10 cellular contexts compared by ENCODE assay signal in the genomic region with DNA sequence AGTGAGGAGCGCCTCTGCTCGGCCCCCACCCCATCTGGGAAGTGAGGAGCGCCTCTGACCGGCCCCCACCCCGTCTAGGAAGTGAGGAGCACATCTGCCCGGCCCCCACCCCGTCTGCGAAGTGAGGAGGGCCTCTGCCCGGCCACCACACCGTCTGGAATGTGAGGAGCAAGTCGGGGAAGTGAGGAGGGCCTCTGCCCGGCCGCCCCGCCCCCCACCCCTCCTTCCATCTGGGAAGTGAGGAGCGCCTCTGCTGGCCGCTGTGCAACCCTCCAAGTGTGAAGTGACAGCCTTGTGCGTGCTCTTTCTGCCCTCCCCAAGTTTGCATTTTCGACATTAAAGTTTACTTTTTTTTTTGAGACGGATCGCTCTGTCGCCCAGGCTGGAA. TPM values are rescaled to one million over a fixed set of nuclear protein-coding genes. Genes with fewer than 3 reads are reported as not detected.
DNase-seq lines count a peak whose midpoint lies in the region; ATAC-seq, FAIRE-seq and TF ChIP-seq lines count a peak whose summit lies in the region.
"Had no signal": no experiment of that assay in that cellular context is flagged by ENCODE, and none has a peak within 500 bp of the region (broad histone marks: within the 10 kb centered on the region; RNA-seq: fewer than 3 reads in every experiment).

No MANE protein-coding gene starts in this region.

- H3K27me3 Mint-ChIP-seq in activated T-cell treated with anti-CD3 and anti-CD28 coated beads, Interleukin-2, amount 50 U/mL, for 72 hours (ENCODE audit: low read depth) = no peaks in the 10 kb centered on the region
- H3K27me3 Mint-ChIP-seq in central memory CD8-positive, alpha-beta T cell = no peaks in the 10 kb centered on the region

- H3K9ac ChIP-seq in kidney (ENCODE audit: low read length in 2 of 2) = no peak overlapping the region

- no peak for TF ChIP-seq CTCF in kidney (IDR thresholded peaks at IDR 0.05; ENCODE audit: borderline replicate concordance, extremely low read depth, insufficient read depth)
- peak in 4 of 6 experiments; percentile 22 to 53 (median 37) for TF ChIP-seq CTCF in thyroid gland (IDR thresholded peaks at IDR 0.05)

- no peak for TF ChIP-seq POLR2A in thyroid gland (IDR thresholded peaks at IDR 0.05)

- H3K27ac Mint-ChIP-seq in activated T-cell treated with anti-CD3 and anti-CD28 coated beads, Interleukin-2, amount 50 U/mL, for 72 hours = no peak overlapping the region
- no peak overlapping the region for H3K27ac Mint-ChIP-seq in central memory CD8-positive, alpha-beta T cell (ENCODE audit: low read depth)

- H3K4me3 ChIP-seq in kidney (ENCODE audit: low read length in 2 of 2) = peak overlapping the region in 1 of 2 donors; percentile 25
- H3K4me3 ChIP-seq in thyroid gland (replicated peaks in 1 of 3) = peak overlapping the region in 1 of 3 donors; percentile 11

- H3K9me3 ChIP-seq in kidney (ENCODE audit: control insufficient read depth in 1 of 2, low read length in 2 of 2) (no peaks in the 10 kb centered on the region), thyroid gland (no peaks in the 10 kb centered on the region)

- DNase-seq in activated T-cell treated with anti-CD3 and anti-CD28 coated beads, Interleukin-2, amount 50 U/mL, for 72 hours = peak in 1 of 2 donors; percentile 10
- no peak for DNase-seq in activated T-cell treated with anti-CD3 and anti-CD28 coated beads, Interleukin-2, amount 50 U/mL, for 1 hour
- DNase-seq in central memory CD8-positive, alpha-beta T cell (ENCODE audit: low spot score in 2 of 2) = no peak
- DNase-seq in kidney = peak; percentile 77
- DNase-seq in thyroid gland = peak; percentile 45 to 50
- DNase-seq in mucosa of gallbladder (ENCODE audit: low spot score) = no peak
- no peak for DNase-seq in GOT3 (lab: John Stamatoyannopoulos, UW)
- DNase-seq in NCI-H1417 treated with DMSO at 0.1 percent for 48 hours (lab: John Stamatoyannopoulos, UW) = no peak
- DNase-seq: AML-193 had no signal

- H3K4me1 ChIP-seq in kidney (ENCODE audit: control insufficient read depth in 1 of 2, insufficient read depth in 1 of 2, low read depth in 1 of 2, low read length in 2 of 2) (peaks cover 0 to 5% of the 10 kb centered on the region in 2 donors), thyroid gland (peaks cover 7 to 8% of the 10 kb centered on the region in 2 donors)

- peaks cover 0 to 6% of the 10 kb centered on the region in 2 donors for H3K36me3 Mint-ChIP-seq in activated T-cell treated with anti-CD3 and anti-CD28 coated beads, Interleukin-2, amount 50 U/mL, for 72 hours (ENCODE audit: insufficient read depth in 2 of 2)
- H3K36me3 Mint-ChIP-seq in central memory CD8-positive, alpha-beta T cell (ENCODE audit: insufficient read depth) = peaks cover 22% of the 10 kb centered on the region

- ATAC-seq in activated T-cell treated with anti-CD3 and anti-CD28 coated beads, Interleukin-2, amount 50 U/mL, for 72 hours (replicated peaks in 1 of 2) = no peak
- no peak for ATAC-seq in central memory CD8-positive, alpha-beta T cell (replicated peaks; ENCODE audit: extremely low read depth, poor library complexity, severe bottlenecking)
- ATAC-seq: left lobe of liver had no signal

- peak overlapping the region; percentile 38 to 43 for H3K4me3 Mint-ChIP-seq in activated T-cell treated with anti-CD3 and anti-CD28 coated beads, Interleukin-2, amount 50 U/mL, for 72 hours
- H3K4me3 Mint-ChIP-seq in central memory CD8-positive, alpha-beta T cell = peak overlapping the region; percentile 37

- H3K27ac ChIP-seq in kidney (ENCODE audit: low read depth in 2 of 2, low read length in 2 of 2) (no peak overlapping the region), thyroid gland (no peak overlapping the region)

- FAIRE-seq in kidney (lab: Jason Lieb, UNC) = no peak

- intact Hi-C loops in kidney (cut with DNase I) (no loop called here), thyroid gland (cut with DNase I) (no loop called here)

- WGBS in thyroid gland, 2 donors = 26 to 36% methylated on average over 5 to 6 of the region's 21 CpGs

- H3K27me3 ChIP-seq in thyroid gland = no peaks in the 10 kb centered on the region

- H3K9me3 Mint-ChIP-seq in activated T-cell treated with anti-CD3 and anti-CD28 coated beads, Interleukin-2, amount 50 U/mL, for 72 hours = no peaks in the 10 kb centered on the region
- no peaks in the 10 kb centered on the region for H3K9me3 Mint-ChIP-seq in central memory CD8-positive, alpha-beta T cell

- peaks cover 13% of the 10 kb centered on the region for H3K4me1 Mint-ChIP-seq in activated T-cell treated with anti-CD3 and anti-CD28 coated beads, Interleukin-2, amount 50 U/mL, for 72 hours (ENCODE audit: low read depth)
- H3K4me1 Mint-ChIP-seq in central memory CD8-positive, alpha-beta T cell = peaks cover 11% of the 10 kb centered on the region

- H3K36me3 ChIP-seq in kidney (ENCODE audit: control insufficient read depth in 1 of 2, insufficient read depth in 2 of 2, low read length in 2 of 2) = no peaks in the 10 kb centered on the region
- H3K36me3 ChIP-seq in thyroid gland = no peaks in the 10 kb centered on the region

RNA-seq across cellular contexts. Expression of gene ZZZ3, which starts 5.1 kb away (rescaled TPM):
- 10 to 100 TPM; 36.6 to 49.5 TPM for total RNA-seq in activated T-cell treated with anti-CD3 and anti-CD28 coated beads, Interleukin-2, amount 50 U/mL, for 72 hours
- total RNA-seq in kidney (55.3 TPM), thyroid gland (100 to 1,000 TPM; 114 to 178 (median 118) TPM), mucosa of gallbladder (37.8 TPM)
- 12.3 TPM for polyA plus RNA-seq in kidney (ENCODE audit: insufficient read depth, low read depth, low replicate concordance)

Comparison
In these comparisons a context has a peak if more than half of its experiments do, and no peak if none do; other contexts are left out.
1. DNase-seq: peak in kidney (single experiment) and thyroid gland (2 of 2); none in activated T-cell treated with anti-CD3 and anti-CD28 coated beads, Interleukin-2, amount 50 U/mL, for 1 hour (single experiment), central memory CD8-positive, alpha-beta T cell (0 of 2), mucosa of gallbladder (single experiment), GOT3 (single experiment) and NCI-H1417 treated with DMSO at 0.1 percent for 48 hours (single experiment).